14 cellular contexts compared by ENCODE assay signal in the genomic region with DNA sequence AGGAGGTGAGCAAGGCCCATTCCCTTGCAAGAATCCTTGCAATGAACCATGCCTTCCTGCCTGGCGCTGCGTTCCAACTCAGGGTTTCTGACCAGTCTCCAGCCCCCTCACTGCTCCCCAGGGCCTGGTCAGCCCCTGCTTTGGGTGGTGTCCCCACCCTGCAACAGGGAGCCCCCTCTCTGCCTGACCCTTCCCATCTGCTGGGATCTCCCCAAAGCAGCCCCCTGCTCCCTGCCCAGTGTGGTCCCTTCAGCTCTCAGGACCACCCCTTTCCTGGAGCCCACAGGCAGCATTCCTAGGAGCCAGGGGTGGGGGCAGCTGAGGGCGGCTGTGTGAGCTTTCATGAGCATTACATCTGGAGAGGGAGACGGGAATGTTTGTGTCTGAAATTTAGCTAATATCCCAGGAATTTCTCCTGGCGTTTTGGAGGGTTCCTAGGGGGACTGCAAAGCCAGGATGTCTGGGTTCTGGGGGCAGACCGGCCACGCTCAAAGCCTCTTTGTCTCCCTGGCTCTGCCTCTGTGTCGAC.
"Had no signal": no experiment of that assay in that cellular context is flagged by ENCODE, and none has a peak within 500 bp of the region (broad histone marks: within the 10 kb centered on the region; RNA-seq: fewer than 3 reads in every experiment).

No MANE protein-coding gene starts in this region.

- H3K4me3 Mint-ChIP-seq: nephron progenitor cell; T-helper 1 cell treated with Interleukin-12 subunit alpha and Interleukin-12 subunit beta and Interleukin-4 antibody, amounts not matched to agents 30 μg/mL and 1 μg/mL, for 36 hours had no signal

- H3K9me3 Mint-ChIP-seq: activated naive CD4-positive, alpha-beta T cell treated with anti-CD3 and anti-CD28 coated beads, Interleukin-2, amount 50 U/mL, for 72 hours; nephron progenitor cell; T-helper 1 cell treated with Interleukin-12 subunit alpha and Interleukin-12 subunit beta and Interleukin-4 antibody, amounts not matched to agents 30 μg/mL and 1 μg/mL, for 36 hours had no signal

- H3K36me3 Mint-ChIP-seq: activated naive CD4-positive, alpha-beta T cell treated with anti-CD3 and anti-CD28 coated beads, Interleukin-2, amount 50 U/mL, for 72 hours had no signal

- H3K27ac Mint-ChIP-seq: activated naive CD4-positive, alpha-beta T cell treated with anti-CD3 and anti-CD28 coated beads, Interleukin-2, amount 50 U/mL, for 72 hours; nephron progenitor cell; T-helper 1 cell treated with Interleukin-12 subunit alpha and Interleukin-12 subunit beta and Interleukin-4 antibody, amounts not matched to agents 30 μg/mL and 1 μg/mL, for 36 hours had no signal

- ATAC-seq: activated naive CD4-positive, alpha-beta T cell treated with anti-CD3 and anti-CD28 coated beads, Interleukin-2, amount 50 U/mL, for 72 hours; left colon; pancreas had no signal

- DNase-seq: activated CD4-positive, alpha-beta T cell treated with anti-CD3 and anti-CD28 coated beads for 48 hours; activated T-cell treated with anti-CD3 and anti-CD28 coated beads for 4 hours; amniotic stem cell; brain microvascular endothelial cell; cerebellar nuclear complex; glutamatergic neuron; left colon; mammary epithelial cell; nephron progenitor cell; retina; transverse colon had no signal
